18 cellular contexts compared by ENCODE assay signal in the genomic region with DNA sequence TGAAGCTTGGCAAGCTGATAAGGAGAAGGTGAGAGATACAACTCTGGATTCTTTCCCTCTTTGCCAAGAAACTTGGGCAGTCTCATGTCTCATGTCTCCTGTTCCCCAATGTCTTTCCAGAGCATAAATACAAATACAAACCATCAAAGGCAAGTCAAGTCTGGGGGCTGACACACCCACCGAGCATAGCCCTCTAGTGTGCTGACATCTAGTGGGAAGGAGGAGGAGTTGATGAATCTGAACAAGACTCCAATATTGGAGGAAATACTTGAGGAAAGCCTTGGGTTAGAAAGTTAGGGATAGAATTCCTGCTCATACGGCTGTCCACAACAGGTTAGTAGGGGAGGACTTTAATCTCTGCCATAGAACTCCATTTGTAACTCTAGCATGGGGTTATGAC. TPM values are rescaled to one million over a fixed set of nuclear protein-coding genes. Genes with fewer than 3 reads are reported as not detected.
DNase-seq lines count a peak whose midpoint lies in the region; ATAC-seq, FAIRE-seq and TF ChIP-seq lines count a peak whose summit lies in the region.
"Had no signal": no experiment of that assay in that cellular context is flagged by ENCODE, and none has a peak within 500 bp of the region (broad histone marks: within the 10 kb centered on the region; RNA-seq: fewer than 3 reads in every experiment).

No MANE protein-coding gene starts in this region.

- H3K36me3 ChIP-seq in small intestine (ENCODE audit: control insufficient read depth in 2 of 2, insufficient read depth in 2 of 2, low read length in 2 of 2) = peaks cover 0 to 2% of the 10 kb centered on the region in 2 donors

- intact Hi-C loops in CD4-positive, alpha-beta T cell (cut with DNase I, micrococcal nuclease) = no loop called here

- POLR2A ChIA-PET in CD4-positive, alpha-beta T cell (lab: Charles Lee) = no interaction called here

- 76 to 91% (median 87%) methylated on average over 2 of the region's 2 CpGs for WGBS in small intestine, 3 donors

- no peak for FAIRE-seq in small intestine (lab: Jason Lieb, UNC)
- FAIRE-seq: colon had no signal

- H3K9me3 ChIP-seq in CD4-positive, alpha-beta T cell (ENCODE audit: control insufficient read depth, low read length) = no peaks in the 10 kb centered on the region
- H3K9me3 ChIP-seq in small intestine (ENCODE audit: control insufficient read depth, low read depth) = no peaks in the 10 kb centered on the region
- H3K9me3 ChIP-seq: right atrium auricular region, suprapubic skin had no signal

- in situ Hi-C loops in SK-MEL-5 (cut with HindIII; ENCODE audit: low pct_unique_long_range_greater_than_20kb, low sequenced_read_pairs) = no loop called here

- no peak for DNase-seq in CD4-positive, alpha-beta T cell
- DNase-seq in SK-MEL-5 (ENCODE audit: low read depth, low spot score) = peak; percentile 63
- DNase-seq in foreskin keratinocyte = no peak
- no peak for DNase-seq in NCI-H345 (lab: John Stamatoyannopoulos, UW)
- DNase-seq in SIG-M5 (lab: John Stamatoyannopoulos, UW) = no peak
- DNase-seq in small intestine = no peak
- DNase-seq: activated CD8-positive, alpha-beta memory T cell treated with anti-CD3 and anti-CD28 coated beads for 24 hours; activated naive CD8-positive, alpha-beta T cell treated with anti-CD3 and anti-CD28 coated beads for 36 hours; COR-L47; IMR-90; islet precursor cell; NCI-H2081 treated with DMSO at 0.1 percent for 48 hours had no signal

- no peaks in the 10 kb centered on the region for H3K27me3 ChIP-seq in CD4-positive, alpha-beta T cell (ENCODE audit: control insufficient read depth, insufficient read depth, low read length)
- H3K27me3 ChIP-seq in foreskin keratinocyte (no peaks in the 10 kb centered on the region), small intestine (ENCODE audit: control insufficient read depth in 2 of 2, insufficient read depth in 2 of 2, low read length in 2 of 2) (no peaks in the 10 kb centered on the region)
- H3K27me3 ChIP-seq: right atrium auricular region, suprapubic skin had no signal

- H3K9me3 Mint-ChIP-seq in CD4-positive, alpha-beta T cell = no peaks in the 10 kb centered on the region
- H3K9me3 Mint-ChIP-seq: activated naive CD8-positive, alpha-beta T cell treated with anti-CD3 and anti-CD28 coated beads for 36 hours had no signal

- no peak overlapping the region for H3K4me3 Mint-ChIP-seq in CD4-positive, alpha-beta T cell
- H3K4me3 Mint-ChIP-seq: activated naive CD8-positive, alpha-beta T cell treated with anti-CD3 and anti-CD28 coated beads for 36 hours had no signal

- no peaks in the 10 kb centered on the region for H3K27me3 Mint-ChIP-seq in CD4-positive, alpha-beta T cell
- H3K27me3 Mint-ChIP-seq: activated naive CD8-positive, alpha-beta T cell treated with anti-CD3 and anti-CD28 coated beads for 36 hours had no signal

- H3K4me3 ChIP-seq in GM12875 (ENCODE audit: low read depth, low read length) = no peak overlapping the region
- no peak overlapping the region for H3K4me3 ChIP-seq in small intestine (ENCODE audit: low read depth in 1 of 2, low read length in 2 of 2)
- H3K4me3 ChIP-seq: right atrium auricular region, suprapubic skin had no signal

- H3K36me3 Mint-ChIP-seq in CD4-positive, alpha-beta T cell (ENCODE audit: low read depth) = peaks cover 52% of the 10 kb centered on the region

- H3K4me1 Mint-ChIP-seq in CD4-positive, alpha-beta T cell (ENCODE audit: low read depth) = no peaks in the 10 kb centered on the region

- H3K4me1 ChIP-seq in foreskin keratinocyte (peaks cover 6% of the 10 kb centered on the region), small intestine (ENCODE audit: control insufficient read depth in 2 of 2, insufficient read depth in 1 of 2, low read depth in 1 of 2, low read length in 1 of 2) (no peaks in the 10 kb centered on the region)
- H3K4me1 ChIP-seq: right atrium auricular region, suprapubic skin had no signal

- TF ChIP-seq CTCF in CD4-positive, alpha-beta T cell (IDR thresholded peaks at IDR 0.05) = peak; percentile 28
- TF ChIP-seq CTCF in GM12875 (IDR thresholded peaks at IDR 0.05; ENCODE audit: borderline replicate concordance, insufficient read depth, low read depth, low read length) (peak; percentile 27; the same call in 1 of the 2 replicates), foreskin keratinocyte (conservative IDR thresholded peaks at IDR 0.05) (peak; percentile 44)

- H3K27ac ChIP-seq in CD4-positive, alpha-beta T cell (ENCODE audit: low read depth, low read length) = no peak overlapping the region
- H3K27ac ChIP-seq in foreskin keratinocyte (no peak overlapping the region), small intestine (ENCODE audit: low read depth in 1 of 2, low read length in 1 of 2) (no peak overlapping the region)
- H3K27ac ChIP-seq: right atrium auricular region, suprapubic skin had no signal

- CTCF ChIA-PET in CD4-positive, alpha-beta T cell (lab: Charles Lee) = no interaction called here

- ATAC-seq in CD4-positive, alpha-beta T cell (ENCODE audit: poor library complexity) = no peak
- no peak for ATAC-seq in foreskin keratinocyte
- no peak for ATAC-seq in GM19023 (IDR thresholded peaks at IDR 0.05; ENCODE audit: unreplicated experiment)

- no peak overlapping the region for H3K27ac Mint-ChIP-seq in CD4-positive, alpha-beta T cell
- H3K27ac Mint-ChIP-seq: activated naive CD8-positive, alpha-beta T cell treated with anti-CD3 and anti-CD28 coated beads for 36 hours had no signal

RNA-seq across cellular contexts. Expression of a gene that starts 8.6 kb away (rescaled TPM):
- not detected for total RNA-seq in CD4-positive, alpha-beta T cell
- total RNA-seq in SK-MEL-5 (2014; rRNA removed; shearing (Covaris generic)) = 3,042 and 3,120 TPM in 2 replicates
- 696 and 908 TPM in 2 replicates for polyA plus RNA-seq in SK-MEL-5 (2015; cell fraction: cytosol; rRNA removed)
- polyA plus RNA-seq in SK-MEL-5 (2015; cell fraction: nucleus; rRNA removed) = 312 and 353 TPM in 2 replicates
- not detected in 2 replicates for total RNA-seq in foreskin keratinocyte
- polyA plus RNA-seq in foreskin keratinocyte (not detected in 2 replicates), small intestine (not detected)
- total RNA-seq: activated naive CD8-positive, alpha-beta T cell treated with anti-CD3 and anti-CD28 coated beads for 36 hours; IMR-90; right atrium auricular region; T-helper 1 cell treated with Interleukin-12 subunit alpha and Interleukin-12 subunit beta and Interleukin-4 antibody, amounts not matched to agents 30 ng/mL and 1 ng/mL, for 36 hours had no signal
- polyA plus RNA-seq: IMR-90 had no signal

Comparison
In these comparisons a context has a peak if more than half of its experiments do, and no peak if none do; other contexts are left out.
1. RNA of a gene that starts 8.6 kb away (total RNA-seq): 3,042 to 3,120 TPM in SK-MEL-5; not detected in CD4-positive, alpha-beta T cell and not detected in foreskin keratinocyte; every median in the first group is over 1,000 times any median in the second.
2. Peak in every context shown above with its lines, with median percentiles within 50 percentile points of each other: CTCF ChIP-seq.